ENCODE assay signal across 24 cellular contexts in the genomic region with DNA sequence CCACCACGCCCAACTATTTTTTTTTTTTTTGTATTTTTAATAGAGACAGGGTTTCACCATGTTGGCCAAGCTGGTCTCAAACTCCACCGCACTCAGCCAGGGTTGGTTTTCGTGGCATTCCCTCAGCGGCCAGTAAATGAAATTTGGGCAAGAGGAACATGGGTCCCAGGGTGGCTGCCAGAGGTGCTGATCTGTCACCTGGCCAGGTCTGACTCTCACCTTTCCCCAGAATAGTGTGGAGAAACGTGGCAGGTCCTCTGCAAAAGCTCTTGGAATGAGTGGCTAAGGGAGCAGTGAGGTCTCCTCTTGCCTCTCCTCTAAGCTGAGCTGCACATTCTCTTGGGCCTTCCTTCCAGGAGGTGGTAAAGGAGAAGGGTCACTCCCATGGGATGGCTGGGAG.
A peak's percentile ranks its signal among the peaks of the same experiment; 100 is the strongest.
DNase-seq lines count a peak whose midpoint lies in the region; ATAC-seq, FAIRE-seq and TF ChIP-seq lines count a peak whose summit lies in the region.
"Had no signal": no experiment of that assay in that cellular context is flagged by ENCODE, and none has a peak within 500 bp of the region (broad histone marks: within the 10 kb centered on the region; RNA-seq: fewer than 3 reads in every experiment).

No MANE protein-coding gene starts in this region.

- no peaks in the 10 kb centered on the region for H3K9me3 ChIP-seq in right atrium auricular region
- H3K9me3 ChIP-seq in esophagus muscularis mucosa, result peaks cover 0 to 4% (median 0%) of the 10 kb centered on the region in 4 donors
- H3K9me3 ChIP-seq: Caco-2 had no signal

- TF ChIP-seq CTCF in right atrium auricular region (IDR thresholded peaks at IDR 0.05) (no peak), esophagus muscularis mucosa (IDR thresholded peaks at IDR 0.05) (no peak)

- ATAC-seq in left cardiac atrium (no peak), HG02970 (IDR thresholded peaks at IDR 0.05; ENCODE audit: low FRiP score, unreplicated experiment) (no peak)
- ATAC-seq in central memory CD8-positive, alpha-beta T cell (replicated peaks; ENCODE audit: extremely low read depth, poor library complexity, severe bottlenecking), result no peak
- ATAC-seq: CD8-positive, alpha-beta T cell had no signal

- intact Hi-C loops in left cardiac atrium (cut with DNase I), result no loop called here
- intact Hi-C loops in esophagus muscularis mucosa (cut with DNase I), result no loop called here

- TF ChIP-seq POLR2A in esophagus muscularis mucosa (IDR thresholded peaks at IDR 0.05; ENCODE audit: low read depth) (no peak), GM12892 (IDR thresholded peaks at IDR 0.05; ENCODE audit: low read depth, low read length) (no peak)

- H3K27ac ChIP-seq in right atrium auricular region (no peak overlapping the region), esophagus muscularis mucosa (replicated peaks in 1 of 4) (no peak overlapping the region)
- H3K27ac ChIP-seq: BLaER1 treated with 17β-estradiol and CSF1 and Interleukin-3, amounts not matched to agents 10 nM and 100 nM; C4-2B had no signal

- DNase-seq in right atrium auricular region (ENCODE audit: low spot score) (peak; percentile 11), left cardiac atrium (no peak), esophagus muscularis mucosa (ENCODE audit: extremely low spot score) (peak; percentile 79), GM12892 (ENCODE audit: insufficient read length) (no peak)
- no peak for DNase-seq in central memory CD8-positive, alpha-beta T cell (ENCODE audit: low spot score in 2 of 2)
- DNase-seq in activated naive CD4-positive, alpha-beta T cell (lab: John Stamatoyannopoulos, UW), result no peak
- DNase-seq: 8988T; ACHN; AML-193; Caco-2; Calu3; CD4-positive, alpha-beta T cell; CD8-positive, alpha-beta T cell; DMS79 treated with DMSO at 0.1 percent for 48 hours; GF-D8 had no signal

- H3K27me3 ChIP-seq in right atrium auricular region (no peaks in the 10 kb centered on the region), esophagus muscularis mucosa (peaks cover 0 to 36% (median 0%) of the 10 kb centered on the region in 4 donors)

- no peak for TF ChIP-seq EP300 in esophagus muscularis mucosa (IDR thresholded peaks at IDR 0.05)

- no peak overlapping the region for H3K4me3 Mint-ChIP-seq in central memory CD8-positive, alpha-beta T cell
- H3K4me3 Mint-ChIP-seq: B cell; CD4-positive, alpha-beta T cell; CD8-positive, alpha-beta T cell had no signal

- no peaks in the 10 kb centered on the region for H3K4me1 Mint-ChIP-seq in central memory CD8-positive, alpha-beta T cell
- H3K4me1 Mint-ChIP-seq: B cell had no signal

- peak overlapping the region; percentile 47 for H3K27ac Mint-ChIP-seq in central memory CD8-positive, alpha-beta T cell (ENCODE audit: low read depth)
- H3K27ac Mint-ChIP-seq: B cell; CD4-positive, alpha-beta T cell; CD8-positive, alpha-beta T cell had no signal

- 80% methylated on average over 5 of the region's 5 CpGs for WGBS in esophagus muscularis mucosa

- H3K4me3 ChIP-seq in right atrium auricular region (no peak overlapping the region), esophagus muscularis mucosa (no peak overlapping the region)
- H3K4me3 ChIP-seq: BLaER1 treated with 17β-estradiol and CSF1 and Interleukin-3, amounts not matched to agents 10 nM and 100 nM had no signal

- peaks cover 6% of the 10 kb centered on the region for H3K9me3 Mint-ChIP-seq in central memory CD8-positive, alpha-beta T cell

- H3K4me1 ChIP-seq in right atrium auricular region (no peaks in the 10 kb centered on the region), esophagus muscularis mucosa (no peaks in the 10 kb centered on the region)
- H3K4me1 ChIP-seq: Caco-2 had no signal

- FAIRE-seq in GM12892 (lab: Jason Lieb, UNC), result no peak
- FAIRE-seq: A204.1, D721Med, G401.6, GM12891, GM18507 had no signal

- H3K36me3 Mint-ChIP-seq in central memory CD8-positive, alpha-beta T cell (ENCODE audit: insufficient read depth), result no peaks in the 10 kb centered on the region
- H3K36me3 Mint-ChIP-seq: CD8-positive, alpha-beta T cell had no signal

- no peaks in the 10 kb centered on the region for H3K27me3 Mint-ChIP-seq in central memory CD8-positive, alpha-beta T cell
- H3K27me3 Mint-ChIP-seq: B cell; CD4-positive, alpha-beta T cell had no signal

- H3K36me3 ChIP-seq in right atrium auricular region (no peaks in the 10 kb centered on the region), esophagus muscularis mucosa (no peaks in the 10 kb centered on the region)
- H3K36me3 ChIP-seq: BLaER1 treated with 17β-estradiol and CSF1 and Interleukin-3, amounts not matched to agents 10 nM and 100 nM had no signal

Comparison
In these comparisons a context has a peak if more than half of its experiments do, and no peak if none do; other contexts are left out.
1. DNase-seq: peak in right atrium auricular region (single experiment) and esophagus muscularis mucosa (single experiment); none in left cardiac atrium (single experiment), central memory CD8-positive, alpha-beta T cell (0 of 2), activated naive CD4-positive, alpha-beta T cell (0 of 4) and GM12892 (single experiment).